Comparison of ENCODE assay signal across 13 cellular contexts in genomic region chr7:92785923-92786322, GRCh38. TPM values are rescaled to one million over a fixed set of nuclear protein-coding genes. Genes with fewer than 3 reads are reported as not detected.
A peak's percentile ranks its signal among the peaks of the same experiment; 100 is the strongest.
DNase-seq lines count a peak whose midpoint lies in the region; ATAC-seq, FAIRE-seq and TF ChIP-seq lines count a peak whose summit lies in the region.
"Had no signal": no experiment of that assay in that cellular context is flagged by ENCODE, and none has a peak within 500 bp of the region (broad histone marks: within the 10 kb centered on the region; RNA-seq: fewer than 3 reads in every experiment).

No MANE protein-coding gene starts in this region.

- TF ChIP-seq RAD21 in GM12878 (IDR thresholded peaks at IDR 0.05; ENCODE audit: insufficient read depth, low read depth, low read length): no peak

- SMC1A ChIA-PET in GM12878 (lab: Charles Lee; ENCODE audit: uncharacterized antibody, unreplicated experiment): interaction anchor here (0.7 to 1.5 kb wide), 8 partner anchors 10 to 91 kb away, joined by 3 to 4 read pairs (median 3); no protein-coding TSS in a partner anchor

- no peaks in the 10 kb centered on the region for H4K20me1 ChIP-seq in GM12878 (ENCODE audit: control insufficient read depth, insufficient read depth)
- no peaks in the 10 kb centered on the region for H4K20me1 ChIP-seq in hepatocyte (ENCODE audit: insufficient read depth, poor library complexity, severe bottlenecking)

- ATAC-seq in activated naive CD8-positive, alpha-beta T cell treated with anti-CD3 and anti-CD28 coated beads, Interleukin-2, amount 50 U/mL, for 24 hours: no peak
- peak; percentile 49 for ATAC-seq in GM12878
- no peak for ATAC-seq in activated CD8-positive, alpha-beta memory T cell treated with anti-CD3 and anti-CD28 coated beads, Interleukin-2, amount 10 ng/mL, durations not matched to agents 7 days and 5 days
- no peak for ATAC-seq in GM19351 (IDR thresholded peaks at IDR 0.05; ENCODE audit: unreplicated experiment)

- in situ Hi-C loops in GM12878 (cut with MboI): no loop called here
- in situ Hi-C loops in transverse colon (cut with MboI; ENCODE audit: low pct_ligation_motif_present in 1 of 4, low pct_unique_long_range_greater_than_20kb in 1 of 4, low sequenced_read_pairs in 3 of 4): no loop called here

- CTCF ChIA-PET in GM12878 (lab: Yijun Ruan, JAX): interaction anchor here (0.9 to 1.3 kb wide), 2 partner anchors 12 to 338 kb away, joined by 3 read pairs; partner anchors contain the start of gene GATAD1
- CTCF ChIA-PET in activated CD8-positive, alpha-beta memory T cell treated with anti-CD3 and anti-CD28 coated beads, Interleukin-2, amount 10 ng/mL, durations not matched to agents 7 days and 5 days (lab: Charles Lee): interaction anchor here (1.2 kb wide), 1 partner anchor 47 kb away, joined by 5 read pairs; no protein-coding TSS in a partner anchor

- H3K27ac ChIP-seq in GM12878 (ENCODE audit: control insufficient read depth, insufficient read depth): peak overlapping the region; percentile 28
- peak overlapping the region; percentile 49 for H3K27ac ChIP-seq in hepatocyte
- peak overlapping the region; percentile 21 to 52 (median 38) for H3K27ac ChIP-seq in transverse colon
- H3K27ac ChIP-seq: SK-N-MC had no signal

- TF ChIP-seq CTCF in GM12878 (IDR thresholded peaks at IDR 0.05 in 2 of 3, conservative IDR thresholded peaks at IDR 0.05 in 1 of 3; ENCODE audit: control insufficient read depth in 2 of 3, extremely low read depth in 1 of 3, insufficient read depth in 1 of 3, low read depth in 3 of 3, low read length in 3 of 3): no peak
- TF ChIP-seq CTCF in hepatocyte (IDR thresholded peaks at IDR 0.05; ENCODE audit: poor library complexity): no peak
- TF ChIP-seq CTCF in transverse colon (IDR thresholded peaks at IDR 0.05): no peak

- H3K27me3 Mint-ChIP-seq in activated naive CD8-positive, alpha-beta T cell treated with anti-CD3 and anti-CD28 coated beads, Interleukin-2, amount 50 U/mL, for 24 hours: no peaks in the 10 kb centered on the region
- no peaks in the 10 kb centered on the region for H3K27me3 Mint-ChIP-seq in activated naive CD8-positive, alpha-beta T cell treated with anti-CD3 and anti-CD28 coated beads for 36 hours
- no peaks in the 10 kb centered on the region for H3K27me3 Mint-ChIP-seq in activated CD8-positive, alpha-beta memory T cell treated with anti-CD3 and anti-CD28 coated beads, Interleukin-2, amount 10 ng/mL, durations not matched to agents 7 days and 5 days

- no peak for TF ChIP-seq EP300 in GM12878 (IDR thresholded peaks at IDR 0.05; ENCODE audit: borderline replicate concordance in 1 of 2, control insufficient read depth in 1 of 2, low read depth in 2 of 2, low read length in 2 of 2)
- no peak for TF ChIP-seq EP300 in transverse colon (IDR thresholded peaks at IDR 0.05; ENCODE audit: low read depth)

- H3K9me2 ChIP-seq in hepatocyte (replicated peaks; ENCODE audit: insufficient read depth): no peaks in the 10 kb centered on the region

- BruUV-seq in GM12878 (replicated peaks; lab: Mats Ljungman, UMichigan): no TSS peak

- no peak for FAIRE-seq in GM12878 (lab: Jason Lieb, UNC)

- peaks cover 72% of the 10 kb centered on the region for H3K79me2 ChIP-seq in GM12878 (ENCODE audit: control insufficient read depth, insufficient read depth, low read length)
- H3K79me2 ChIP-seq in hepatocyte: peaks cover 99% of the 10 kb centered on the region

- no peak overlapping the region for H3K9ac ChIP-seq in GM12878 (ENCODE audit: control insufficient read depth, insufficient read depth, low read length)

- TF ChIP-seq POLR2A in GM12878 (IDR thresholded peaks at IDR 0.05; ENCODE audit: low read depth, low read length): no peak
- no peak for TF ChIP-seq POLR2A in transverse colon (IDR thresholded peaks at IDR 0.05)

- peak overlapping the region; percentile 41 for H3K27ac Mint-ChIP-seq in activated naive CD8-positive, alpha-beta T cell treated with anti-CD3 and anti-CD28 coated beads, Interleukin-2, amount 50 U/mL, for 24 hours
- H3K27ac Mint-ChIP-seq in activated naive CD8-positive, alpha-beta T cell treated with anti-CD3 and anti-CD28 coated beads for 36 hours: no peak overlapping the region
- H3K27ac Mint-ChIP-seq in activated CD8-positive, alpha-beta memory T cell treated with anti-CD3 and anti-CD28 coated beads, Interleukin-2, amount 10 ng/mL, durations not matched to agents 7 days and 5 days: no peak overlapping the region

- RAD21 ChIA-PET in GM12878 (lab: Charles Lee; ENCODE audit: unreplicated experiment): no interaction called here

- H3K4me3 ChIP-seq in GM12878 (no peak overlapping the region), hepatocyte (no peak overlapping the region), transverse colon (no peak overlapping the region)
- H3K4me3 ChIP-seq: SK-N-MC, uterus had no signal

- H3K4me1 ChIP-seq in GM12878 (ENCODE audit: control insufficient read depth, insufficient read depth, low read length): 0 out of 2 replicates have a peak, but pooled peaks cover 9% of the 10 kb centered on the region
- peaks cover 19% of the 10 kb centered on the region for H3K4me1 ChIP-seq in hepatocyte (ENCODE audit: insufficient read depth)
- H3K4me1 ChIP-seq in transverse colon: peaks cover 14 to 57% (median 42%) of the 10 kb centered on the region in 4 donors
- H3K4me1 ChIP-seq: uterus had no signal

- 78% methylated on average over 3 of the region's 3 CpGs for WGBS in GM12878 (ENCODE audit: insufficient coverage, insufficient replicate concordance, low lambda C conversion rate, missing lambda C conversion rate)
- WGBS in hepatocyte (ENCODE audit: low lambda C conversion rate, missing lambda C conversion rate): 69% methylated on average over 3 of the region's 3 CpGs
- 52 to 60% methylated on average over 3 of the region's 3 CpGs for WGBS in transverse colon (ENCODE audit: low coverage in 1 of 2), 2 donors

- H3K4me3 Mint-ChIP-seq in activated naive CD8-positive, alpha-beta T cell treated with anti-CD3 and anti-CD28 coated beads, Interleukin-2, amount 50 U/mL, for 24 hours: no peak overlapping the region
- H3K4me3 Mint-ChIP-seq in activated naive CD8-positive, alpha-beta T cell treated with anti-CD3 and anti-CD28 coated beads for 36 hours: no peak overlapping the region
- H3K4me3 Mint-ChIP-seq in activated CD8-positive, alpha-beta memory T cell treated with anti-CD3 and anti-CD28 coated beads, Interleukin-2, amount 10 ng/mL, durations not matched to agents 7 days and 5 days: no peak overlapping the region

- POLR2A ChIA-PET in GM12878 (lab: Charles Lee): interaction anchor here (0.6 to 1.1 kb wide), 3 partner anchors 16 to 760 kb away, joined by 4 to 7 read pairs (median 4); no protein-coding TSS in a partner anchor

- H3K4me2 ChIP-seq in GM12878 (ENCODE audit: control insufficient read depth, insufficient read depth): no peak overlapping the region
- H3K4me2 ChIP-seq in hepatocyte: peak overlapping the region; percentile 22

- peaks cover 16% of the 10 kb centered on the region for H3K9me3 Mint-ChIP-seq in activated naive CD8-positive, alpha-beta T cell treated with anti-CD3 and anti-CD28 coated beads, Interleukin-2, amount 50 U/mL, for 24 hours
- H3K9me3 Mint-ChIP-seq in activated naive CD8-positive, alpha-beta T cell treated with anti-CD3 and anti-CD28 coated beads for 36 hours: peaks cover 20% of the 10 kb centered on the region
- peaks cover 15% of the 10 kb centered on the region for H3K9me3 Mint-ChIP-seq in activated CD8-positive, alpha-beta memory T cell treated with anti-CD3 and anti-CD28 coated beads, Interleukin-2, amount 10 ng/mL, durations not matched to agents 7 days and 5 days (ENCODE audit: low read depth)

- intact Hi-C loops in GM12878 (cut with micrococcal nuclease; ENCODE audit: unreplicated experiment): no loop called here
- intact Hi-C loops in transverse colon (cut with DNase I; ENCODE audit: low total_unique reads): no loop called here

- H3K36me3 Mint-ChIP-seq in activated naive CD8-positive, alpha-beta T cell treated with anti-CD3 and anti-CD28 coated beads, Interleukin-2, amount 50 U/mL, for 24 hours (ENCODE audit: low read depth): peaks cover 69% of the 10 kb centered on the region
- H3K36me3 Mint-ChIP-seq in activated naive CD8-positive, alpha-beta T cell treated with anti-CD3 and anti-CD28 coated beads for 36 hours: peaks cover 52% of the 10 kb centered on the region
- H3K36me3 Mint-ChIP-seq in activated CD8-positive, alpha-beta memory T cell treated with anti-CD3 and anti-CD28 coated beads, Interleukin-2, amount 10 ng/mL, durations not matched to agents 7 days and 5 days: peaks cover 67% of the 10 kb centered on the region

- H3K36me3 ChIP-seq in GM12878 (ENCODE audit: control insufficient read depth in 2 of 2, insufficient read depth in 2 of 2, low read length in 1 of 2) (peaks cover 0 to 5% of the 10 kb centered on the region in 2 experiments; a peak in 3 of 4 replicates), hepatocyte (replicated peaks; ENCODE audit: insufficient read depth, low read depth) (no peaks in the 10 kb centered on the region), transverse colon (no peaks in the 10 kb centered on the region)
- H3K36me3 ChIP-seq: uterus had no signal

- peaks cover 73% of the 10 kb centered on the region for H3K4me1 Mint-ChIP-seq in activated naive CD8-positive, alpha-beta T cell treated with anti-CD3 and anti-CD28 coated beads, Interleukin-2, amount 50 U/mL, for 24 hours
- peaks cover 40% of the 10 kb centered on the region for H3K4me1 Mint-ChIP-seq in activated naive CD8-positive, alpha-beta T cell treated with anti-CD3 and anti-CD28 coated beads for 36 hours
- H3K4me1 Mint-ChIP-seq in activated CD8-positive, alpha-beta memory T cell treated with anti-CD3 and anti-CD28 coated beads, Interleukin-2, amount 10 ng/mL, durations not matched to agents 7 days and 5 days: peaks cover 54% of the 10 kb centered on the region

- H3K9me3 ChIP-seq in GM12878 (replicated peaks; ENCODE audit: control insufficient read depth, insufficient read depth, low read length) (peaks cover 28% of the 10 kb centered on the region), hepatocyte (ENCODE audit: low read depth) (peaks cover 8% of the 10 kb centered on the region), transverse colon (peaks cover 5 to 7% of the 10 kb centered on the region in 2 donors)
- H3K9me3 ChIP-seq: uterus had no signal

- no peak for DNase-seq in activated naive CD8-positive, alpha-beta T cell treated with anti-CD3 and anti-CD28 coated beads, Interleukin-2, amount 50 U/mL, for 24 hours
- DNase-seq in activated naive CD8-positive, alpha-beta T cell treated with anti-CD3 and anti-CD28 coated beads for 36 hours: no peak
- DNase-seq in GM12878 (ENCODE audit: low read depth, low spot score) (no peak), hepatocyte (ENCODE audit: low spot score) (peak; percentile 34), transverse colon (no peak), NCI-H510A treated with DMSO at 0.1 percent for 48 hours (lab: John Stamatoyannopoulos, UW) (no peak)
- DNase-seq in activated CD8-positive, alpha-beta memory T cell treated with anti-CD3 and anti-CD28 coated beads, Interleukin-2, amount 10 ng/mL, durations not matched to agents 7 days and 5 days: no peak
- DNase-seq: activated CD4-positive, alpha-beta T cell treated with anti-CD3 and anti-CD28 coated beads for 4 hours; islet precursor cell; NCI-H446 treated with DMSO at 0.1 percent for 48 hours; uterus had no signal

- H3K27me3 ChIP-seq in GM12878 (replicated peaks in 1 of 2; ENCODE audit: control insufficient read depth in 2 of 2, insufficient read depth in 2 of 2, low read length in 1 of 2) (no peaks in the 10 kb centered on the region), hepatocyte (no peaks in the 10 kb centered on the region), transverse colon (no peaks in the 10 kb centered on the region)
- H3K27me3 ChIP-seq: uterus had no signal

- no peak overlapping the region; the same call in 1 of the 2 replicates for H2AFZ ChIP-seq in GM12878 (ENCODE audit: control insufficient read depth, low read depth, low read length)
- H2AFZ ChIP-seq in hepatocyte: no peak overlapping the region

RNA-seq across cellular contexts. Expression of gene CDK6, which starts 50.5 kb away (rescaled TPM):
- total RNA-seq in activated naive CD8-positive, alpha-beta T cell treated with anti-CD3 and anti-CD28 coated beads for 36 hours: 100 to 1,000 TPM; 103 to 106 TPM
- 302 and 310 TPM in 2 replicates for total RNA-seq in GM12878 (2013; cell fraction: nucleolus; rRNA removed)
- total RNA-seq in GM12878 (2014; rRNA removed): 93.1 and 103 TPM in 2 replicates
- total RNA-seq in GM12878 (2014; rRNA removed; fragmentation: Illumina TruSeq; extraction: Trizol): 75.8 and 82.5 TPM in 2 replicates
- 110 and 118 TPM in 2 replicates for total RNA-seq in GM12878 (2021)
- 7.2 TPM for polyA plus RNA-seq in GM12878 (2011; ENCODE audit: low read depth)
- 42.9 and 51.2 TPM in 2 replicates for polyA plus RNA-seq in GM12878 (2011; rRNA removed)
- 35.1 and 36.3 TPM in 2 replicates for polyA plus RNA-seq in GM12878 (2011; cell fraction: cytosol; rRNA removed)
- polyA plus RNA-seq in GM12878 (2011; cell fraction: nucleus; rRNA removed): 48.6 and 53.0 TPM in 2 replicates
- 11.0 and 14.3 TPM in 2 replicates for polyA plus RNA-seq in GM12878 (2012)
- polyA plus RNA-seq in GM12878 (2014; fragmentation: Illumina TruSeq; extraction: Trizol): 47.3 and 58.1 TPM in 2 replicates
- polyA plus RNA-seq in GM12878 (2014; fragmentation: Nextera tagmentation; extraction: Ambion mirVana): 10 to 100 TPM in 1 of 2 experiments, 1 to 10 TPM in 1; 8.0 to 16.8 TPM
- 30.1 and 30.7 TPM in 2 replicates for polyA plus RNA-seq in GM12878 (2014; rRNA removed)
- polyA plus RNA-seq in GM12878 (2016; fragmentation: Nextera tagmentation; extraction: Ambion mirVana): 10 to 100 TPM; 44.3 to 53.4 TPM
- 113 and 159 TPM in 2 replicates for polyA minus RNA-seq in GM12878 (2011; rRNA and poly(A)+ RNA removed)
- 72.0 and 108 TPM in 2 replicates for polyA minus RNA-seq in GM12878 (2011; cell fraction: cytosol; rRNA and poly(A)+ RNA removed)
- 94.3 and 203 TPM in 2 replicates for polyA minus RNA-seq in GM12878 (2011; cell fraction: nucleus; rRNA and poly(A)+ RNA removed)
- 64.5 and 69.6 TPM in 2 replicates for total RNA-seq in hepatocyte
- polyA plus RNA-seq in hepatocyte: 15.9 and 18.7 TPM in 2 replicates
- total RNA-seq in transverse colon: 10 to 100 TPM; 12.9 to 32.7 (median 21.6) TPM
- 100 to 1,000 TPM; 118 to 229 TPM for total RNA-seq in activated CD8-positive, alpha-beta memory T cell treated with anti-CD3 and anti-CD28 coated beads, Interleukin-2, amount 10 ng/mL, durations not matched to agents 7 days and 5 days
